In the genomic region with DNA sequence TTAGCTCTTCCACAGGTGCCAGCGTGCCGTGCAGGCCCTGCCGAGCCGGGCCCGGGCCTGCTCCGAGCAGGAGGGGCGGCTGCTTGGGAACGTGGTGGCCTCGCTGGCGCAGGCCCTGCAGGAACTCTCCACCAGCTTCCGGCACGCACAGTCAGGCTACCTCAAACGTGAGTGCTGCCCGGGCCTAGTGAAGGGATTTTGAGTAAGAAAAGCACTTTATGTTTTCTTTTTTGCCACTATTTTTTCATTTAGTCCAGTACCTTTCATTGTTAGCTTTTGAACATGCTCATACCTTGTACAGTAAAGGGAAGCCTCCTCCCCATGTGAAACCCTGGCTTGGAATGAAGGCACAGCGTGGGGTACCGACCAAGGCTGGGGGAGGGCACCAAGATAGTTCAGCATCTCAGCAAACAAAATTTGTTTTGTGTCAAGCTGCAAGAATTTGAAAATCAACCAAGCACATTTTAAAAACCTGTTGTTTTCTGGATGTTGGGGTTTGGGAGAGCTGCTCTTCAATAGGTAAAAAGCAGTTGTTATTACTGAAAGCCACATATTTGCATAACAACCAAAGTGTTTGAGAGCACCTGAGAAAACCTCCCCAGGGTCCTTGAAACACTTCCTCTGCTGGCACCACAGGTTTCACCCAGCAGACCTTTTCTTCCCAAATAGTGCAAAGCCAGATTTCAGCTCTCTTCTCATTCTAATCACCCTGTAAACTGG, we compare ENCODE assay signal across 11 cellular contexts. TPM values are rescaled to one million over a fixed set of nuclear protein-coding genes. Genes with fewer than 3 reads are reported as not detected.
DNase-seq lines count a peak whose midpoint lies in the region; ATAC-seq and TF ChIP-seq lines count a peak whose summit lies in the region.
"Had no signal": no experiment of that assay in that cellular context is flagged by ENCODE, and none has a peak within 500 bp of the region (broad histone marks: within the 10 kb centered on the region; RNA-seq: fewer than 3 reads in every experiment).

No MANE protein-coding gene starts in this region.

- peak overlapping the region; percentile 13; the same call in 1 of the 2 replicates for H3K4me2 ChIP-seq in OCI-LY1 (ENCODE audit: low read length)
- no peak overlapping the region for H3K4me2 ChIP-seq in osteoblast (ENCODE audit: insufficient read depth, low read length)

- peaks cover 59% of the 10 kb centered on the region; the same call in 1 of the 2 replicates for H3K36me3 ChIP-seq in OCI-LY1 (ENCODE audit: insufficient read depth, low read length)
- H3K36me3 ChIP-seq in osteoblast (ENCODE audit: insufficient read depth, low read length) = peaks cover 48% of the 10 kb centered on the region

- H3K9ac ChIP-seq in OCI-LY1 (ENCODE audit: low read length) = no peak overlapping the region; the same call in 1 of the 2 replicates

- H2AFZ ChIP-seq in OCI-LY1 (ENCODE audit: low read length) = no peak overlapping the region
- H2AFZ ChIP-seq in osteoblast (ENCODE audit: low read length) = no peak overlapping the region

- H4K20me1 ChIP-seq in OCI-LY1 (ENCODE audit: insufficient read depth, low read length) (no peaks in the 10 kb centered on the region), osteoblast (ENCODE audit: insufficient read depth, low read length) (peaks cover 4% of the 10 kb centered on the region)

- no peaks in the 10 kb centered on the region for H3K27me3 ChIP-seq in OCI-LY1 (ENCODE audit: insufficient read depth, low read length)
- no peaks in the 10 kb centered on the region for H3K27me3 ChIP-seq in osteoblast (ENCODE audit: insufficient read depth, low read length)

- H3K9me2 ChIP-seq in OCI-LY1 (ENCODE audit: low read depth, low read length) = no peaks in the 10 kb centered on the region

- no peak overlapping the region for H3K4me3 ChIP-seq in OCI-LY1 (ENCODE audit: low read depth, low read length, poor library complexity, severe bottlenecking)
- H3K4me3 ChIP-seq in osteoblast (ENCODE audit: insufficient read depth, low read length) = no peak overlapping the region

- peak; percentile 80 for ATAC-seq in HG02759 (IDR thresholded peaks at IDR 0.05; ENCODE audit: unreplicated experiment)

- H3K9me3 ChIP-seq in OCI-LY1 (ENCODE audit: low read length) = no peaks in the 10 kb centered on the region
- no peaks in the 10 kb centered on the region for H3K9me3 ChIP-seq in osteoblast (ENCODE audit: low read depth, low read length)

- DNase-seq in NCI-H1436 (lab: John Stamatoyannopoulos, UW) (peak; percentile 25), NCI-H1436 treated with DMSO at 0.1 percent for 48 hours (lab: John Stamatoyannopoulos, UW) (no peak), osteoblast (ENCODE audit: insufficient read length, low spot score, missing footprints) (peak; percentile 29), NCI-H1930 (lab: John Stamatoyannopoulos, UW) (no peak), nucleus accumbens (lab: John Stamatoyannopoulos, UW) (no peak), pons (ENCODE audit: low spot score) (no peak)
- DNase-seq: 8988T, activated gamma-delta T cell treated with Interleukin-2 at 50 U/mL for 16 hours had no signal

- H3F3A ChIP-seq in OCI-LY1 (ENCODE audit: insufficient read depth, low read length) = no peaks in the 10 kb centered on the region

- TF ChIP-seq CTCF in OCI-LY1 (IDR thresholded peaks at IDR 0.05; ENCODE audit: low read length) (no peak), osteoblast (IDR thresholded peaks at IDR 0.05; ENCODE audit: extremely low read depth, low read depth, low read length) (no peak)

- H3K79me2 ChIP-seq in OCI-LY1 (ENCODE audit: insufficient read depth, low read length) (peaks cover 8% of the 10 kb centered on the region; the same call in 1 of the 2 replicates), osteoblast (ENCODE audit: insufficient read depth, low read length) (peaks cover 32% of the 10 kb centered on the region)

- peaks cover 14% of the 10 kb centered on the region for H3K4me1 ChIP-seq in OCI-LY1 (ENCODE audit: insufficient read depth, low read length, severe bottlenecking)
- peaks cover 4% of the 10 kb centered on the region for H3K4me1 ChIP-seq in osteoblast (ENCODE audit: insufficient read depth, low read length)

- H3K27ac ChIP-seq in OCI-LY1 (ENCODE audit: low read depth, low read length, poor library complexity, severe bottlenecking) (peak overlapping the region; percentile 48), osteoblast (ENCODE audit: low read depth, low read length) (no peak overlapping the region)
- H3K27ac ChIP-seq: VCaP had no signal

RNA-seq across cellular contexts. Expression of gene STX16, which starts 18.4 kb away (rescaled TPM):
- total RNA-seq in osteoblast = 24.2 and 28.6 TPM in 2 replicates

RNA-seq across cellular contexts. Expression of gene NPEPL1, which starts 23.2 kb away (rescaled TPM):
- 26.8 and 29.7 TPM in 2 replicates for total RNA-seq in osteoblast

Comparison
In these comparisons a context has a peak if more than half of its experiments do, and no peak if none do; other contexts are left out.
1. DNase-seq: peak in NCI-H1436 (single experiment) and osteoblast (single experiment); none in NCI-H1436 treated with DMSO at 0.1 percent for 48 hours (single experiment), NCI-H1930 (0 of 2), nucleus accumbens (0 of 56) and pons (single experiment).